ENCODE assay signal across 22 cellular contexts in genomic region chr5:16897800-16898199, GRCh38. TPM values are rescaled to one million over a fixed set of nuclear protein-coding genes. Genes with fewer than 3 reads are reported as not detected.
DNase-seq lines count a peak whose midpoint lies in the region; ATAC-seq and TF ChIP-seq lines count a peak whose summit lies in the region.
"Had no signal": no experiment of that assay in that cellular context is flagged by ENCODE, and none has a peak within 500 bp of the region (broad histone marks: within the 10 kb centered on the region; RNA-seq: fewer than 3 reads in every experiment).

No MANE protein-coding gene starts in this region.

- H4K20me1 ChIP-seq in PC-9 (ENCODE audit: insufficient read depth) = no peaks in the 10 kb centered on the region

- peaks cover 35% of the 10 kb centered on the region for H3F3A ChIP-seq in PC-9 (ENCODE audit: insufficient read depth, low read depth)

- no peaks in the 10 kb centered on the region for H3K36me3 Mint-ChIP-seq in nephron progenitor cell (ENCODE audit: low read depth)
- H3K36me3 Mint-ChIP-seq in activated T-helper 2 cell treated with anti-CD3 and anti-CD28 coated beads, Interferon-gamma antibody, Interleukin-2, Interleukin-4, amounts not matched to agents 10 μg/mL and 5 μg/mL and 100 μg/mL, durations not matched to agents 14 hours and 24 hours and 36 hours (ENCODE audit: low read depth) = no peaks in the 10 kb centered on the region
- H3K36me3 Mint-ChIP-seq: CD4-positive, alpha-beta memory T cell; natural killer cell treated with Interleukin-12 subunit alpha and Interleukin-12 subunit beta and Interleukin-15 and Interleukin-18, amount 100 ng/mL, for 72 hours had no signal

- H3K9me3 ChIP-seq in AG04450 (ENCODE audit: control insufficient read depth, insufficient read depth, low read length) (no peaks in the 10 kb centered on the region; the same call in 1 of the 2 replicates), PC-9 (ENCODE audit: insufficient read depth, low read depth) (no peaks in the 10 kb centered on the region)
- H3K9me3 ChIP-seq: heart right ventricle, spleen had no signal

- TF ChIP-seq CTCF in AG04450 (IDR thresholded peaks at IDR 0.05; ENCODE audit: low read depth, low read length) (no peak), PC-9 (conservative IDR thresholded peaks at IDR 0.05) (no peak), nephron progenitor cell (IDR thresholded peaks at IDR 0.05) (no peak)

- no peaks in the 10 kb centered on the region for H3K9me3 Mint-ChIP-seq in nephron progenitor cell
- H3K9me3 Mint-ChIP-seq in activated T-helper 2 cell treated with anti-CD3 and anti-CD28 coated beads, Interferon-gamma antibody, Interleukin-2, Interleukin-4, amounts not matched to agents 10 μg/mL and 5 μg/mL and 100 μg/mL, durations not matched to agents 14 hours and 24 hours and 36 hours = no peaks in the 10 kb centered on the region
- H3K9me3 Mint-ChIP-seq: activated B cell treated with CpG ODN at 0.5 μM for 24 hours; activated CD4-positive, alpha-beta memory T cell treated with anti-CD3 and anti-CD28 coated beads, Interleukin-2, amount 10 ng/mL, durations not matched to agents 7 days and 5 days; T-helper 2 cell treated with Interferon-gamma antibody and Interleukin-4, amounts not matched to agents 5 μg/mL and 100 μg/mL, for 36 hours had no signal

- peaks cover 63% of the 10 kb centered on the region for H3K4me1 ChIP-seq in PC-9 (replicated peaks; ENCODE audit: insufficient read depth)

- POLR2A ChIA-PET in AG04450 (lab: Yijun Ruan, JAX) = no interaction called here
- POLR2A ChIA-PET in PC-9 (lab: Charles Lee; ENCODE audit: unreplicated experiment) = interaction anchor here (0.6 kb wide), 1 partner anchor 42 kb away, joined by 4 read pairs; no protein-coding TSS in a partner anchor

- H3K9me2 ChIP-seq in PC-9 (ENCODE audit: insufficient read depth) = no peaks in the 10 kb centered on the region

- CTCF ChIA-PET in AG04450 (lab: Charles Lee) = no interaction called here
- CTCF ChIA-PET in PC-9 (lab: Charles Lee) = interaction anchor here (0.6 kb wide), 1 partner anchor 22 kb away, joined by 5 read pairs; no protein-coding TSS in a partner anchor

- BruUV-seq in PC-9 (replicated peaks; lab: Mats Ljungman, UMichigan) = no TSS peak

- intact Hi-C loops in PC-9 (cut with micrococcal nuclease; ENCODE audit: unreplicated experiment) = no loop called here
- intact Hi-C loops in activated T-helper 2 cell treated with anti-CD3 and anti-CD28 coated beads, Interferon-gamma antibody, Interleukin-2, Interleukin-4, amounts not matched to agents 10 μg/mL and 5 μg/mL and 100 μg/mL, durations not matched to agents 14 hours and 24 hours and 36 hours (cut with micrococcal nuclease) = no loop called here

- no peaks in the 10 kb centered on the region for H3K27me3 Mint-ChIP-seq in nephron progenitor cell (ENCODE audit: low read depth, poor library complexity)
- no peaks in the 10 kb centered on the region for H3K27me3 Mint-ChIP-seq in activated T-helper 2 cell treated with anti-CD3 and anti-CD28 coated beads, Interferon-gamma antibody, Interleukin-2, Interleukin-4, amounts not matched to agents 10 μg/mL and 5 μg/mL and 100 μg/mL, durations not matched to agents 14 hours and 24 hours and 36 hours (ENCODE audit: low read depth)
- H3K27me3 Mint-ChIP-seq: activated B cell treated with CpG ODN at 0.5 μM for 24 hours; activated CD4-positive, alpha-beta memory T cell treated with anti-CD3 and anti-CD28 coated beads, Interleukin-2, amount 10 ng/mL, durations not matched to agents 7 days and 5 days had no signal

- H2AFZ ChIP-seq in PC-9 = no peak overlapping the region

- H3K79me2 ChIP-seq in PC-9 (ENCODE audit: low read depth) = peaks cover 83% of the 10 kb centered on the region

- no peak overlapping the region for H3K4me3 ChIP-seq in AG04450 (ENCODE audit: low read depth, low read length)
- H3K4me3 ChIP-seq in PC-9 = no peak overlapping the region
- H3K4me3 ChIP-seq: heart right ventricle, spleen had no signal

- H3K4me3 Mint-ChIP-seq in nephron progenitor cell = peak overlapping the region; percentile 49
- no peak overlapping the region for H3K4me3 Mint-ChIP-seq in activated T-helper 2 cell treated with anti-CD3 and anti-CD28 coated beads, Interferon-gamma antibody, Interleukin-2, Interleukin-4, amounts not matched to agents 10 μg/mL and 5 μg/mL and 100 μg/mL, durations not matched to agents 14 hours and 24 hours and 36 hours (ENCODE audit: low read depth)
- H3K4me3 Mint-ChIP-seq: activated B cell treated with CpG ODN at 0.5 μM for 24 hours; activated CD4-positive, alpha-beta memory T cell treated with anti-CD3 and anti-CD28 coated beads, Interleukin-2, amount 10 ng/mL, durations not matched to agents 7 days and 5 days; CD4-positive, alpha-beta memory T cell; natural killer cell treated with Interleukin-12 subunit alpha and Interleukin-12 subunit beta and Interleukin-15 and Interleukin-18, amount 100 ng/mL, for 72 hours; T-helper 2 cell treated with Interferon-gamma antibody and Interleukin-4, amounts not matched to agents 5 μg/mL and 100 μg/mL, for 36 hours had no signal

- H3K27ac ChIP-seq in AG04450 (ENCODE audit: low read depth, low read length) (peak overlapping the region; percentile 33), PC-9 (peak overlapping the region; percentile 77), epithelial cell of prostate (peak overlapping the region; percentile 71)
- H3K27ac ChIP-seq: heart right ventricle, spleen had no signal

- DNase-seq in AG04450 (ENCODE audit: low read depth, low spot score) (no peak), PC-9 (no peak), epithelial cell of prostate (ENCODE audit: low read depth, low spot score) (no peak), nephron progenitor cell (no peak), NCI-H1048 (lab: John Stamatoyannopoulos, UW) (no peak), NCI-H1694 (lab: John Stamatoyannopoulos, UW) (no peak)
- no peak for DNase-seq in activated T-helper 2 cell treated with anti-CD3 and anti-CD28 coated beads, Interferon-gamma antibody, Interleukin-2, Interleukin-4, amounts not matched to agents 10 μg/mL and 5 μg/mL and 100 μg/mL, durations not matched to agents 14 hours and 24 hours and 36 hours (ENCODE audit: low spot score)
- DNase-seq: activated B cell treated with CpG ODN at 0.5 μM for 24 hours; activated CD4-positive, alpha-beta memory T cell treated with anti-CD3 and anti-CD28 coated beads, Interleukin-2, amount 10 ng/mL, durations not matched to agents 7 days and 5 days; activated naive CD4-positive, alpha-beta T cell treated with Interleukin-2 at 50 U/mL for 16 hours; CD4-positive, alpha-beta memory T cell; effector CD8-positive, alpha-beta T cell; heart right ventricle; KBM-7; mammary epithelial cell; NCI-H524; SHP77 treated with DMSO at 0.1 percent for 48 hours; spleen; stimulated activated CD4-positive, alpha-beta T cell treated with anti-CD3 and anti-CD28 coated beads, Interleukin-4, amount 100 ng/mL, for 4 hours had no signal

- peak overlapping the region; percentile 92 for H3K27ac Mint-ChIP-seq in nephron progenitor cell
- no peak overlapping the region for H3K27ac Mint-ChIP-seq in activated T-helper 2 cell treated with anti-CD3 and anti-CD28 coated beads, Interferon-gamma antibody, Interleukin-2, Interleukin-4, amounts not matched to agents 10 μg/mL and 5 μg/mL and 100 μg/mL, durations not matched to agents 14 hours and 24 hours and 36 hours
- H3K27ac Mint-ChIP-seq: activated B cell treated with CpG ODN at 0.5 μM for 24 hours; activated CD4-positive, alpha-beta memory T cell treated with anti-CD3 and anti-CD28 coated beads, Interleukin-2, amount 10 ng/mL, durations not matched to agents 7 days and 5 days; CD4-positive, alpha-beta memory T cell; natural killer cell treated with Interleukin-12 subunit alpha and Interleukin-12 subunit beta and Interleukin-15 and Interleukin-18, amount 100 ng/mL, for 72 hours; T-helper 2 cell treated with Interferon-gamma antibody and Interleukin-4, amounts not matched to agents 5 μg/mL and 100 μg/mL, for 36 hours had no signal

- peak overlapping the region; percentile 26 for H3K4me2 ChIP-seq in PC-9

- H3K4me1 Mint-ChIP-seq in nephron progenitor cell = peaks cover 86% of the 10 kb centered on the region
- H3K4me1 Mint-ChIP-seq in activated T-helper 2 cell treated with anti-CD3 and anti-CD28 coated beads, Interferon-gamma antibody, Interleukin-2, Interleukin-4, amounts not matched to agents 10 μg/mL and 5 μg/mL and 100 μg/mL, durations not matched to agents 14 hours and 24 hours and 36 hours (ENCODE audit: low read depth) = no peaks in the 10 kb centered on the region
- H3K4me1 Mint-ChIP-seq: activated B cell treated with CpG ODN at 0.5 μM for 24 hours; activated CD4-positive, alpha-beta memory T cell treated with anti-CD3 and anti-CD28 coated beads, Interleukin-2, amount 10 ng/mL, durations not matched to agents 7 days and 5 days; CD4-positive, alpha-beta memory T cell had no signal

- H3K36me3 ChIP-seq in PC-9 (ENCODE audit: low read depth) = no peaks in the 10 kb centered on the region
- H3K36me3 ChIP-seq: heart right ventricle, spleen had no signal

- ATAC-seq in HG02884 (IDR thresholded peaks at IDR 0.05; ENCODE audit: unreplicated experiment) = no peak
- ATAC-seq: heart right ventricle; natural killer cell treated with Interleukin-12 subunit alpha and Interleukin-12 subunit beta and Interleukin-15 and Interleukin-18, amount 100 ng/mL, for 72 hours had no signal

- no peaks in the 10 kb centered on the region for H3K27me3 ChIP-seq in AG04450 (ENCODE audit: control insufficient read depth, insufficient read depth, low read length)
- no peaks in the 10 kb centered on the region for H3K27me3 ChIP-seq in PC-9 (ENCODE audit: insufficient read depth, low read depth)
- H3K27me3 ChIP-seq: spleen had no signal

RNA-seq across cellular contexts. Expression of gene MYO10, which starts 38.3 kb away (rescaled TPM):
- 37.0 and 56.1 TPM in 2 replicates for polyA plus RNA-seq in AG04450 (2011; rRNA removed)
- 118 and 132 TPM in 2 replicates for polyA minus RNA-seq in AG04450 (2011; rRNA and poly(A)+ RNA removed)
- 92.8 and 116 TPM in 2 replicates for total RNA-seq in PC-9 (2021)
- total RNA-seq in activated T-helper 2 cell treated with anti-CD3 and anti-CD28 coated beads, Interferon-gamma antibody, Interleukin-2, Interleukin-4, amounts not matched to agents 10 μg/mL and 5 μg/mL and 100 μg/mL, durations not matched to agents 14 hours and 24 hours and 36 hours = 1.0 and 1.2 TPM in 2 replicates
- total RNA-seq: natural killer cell treated with Interleukin-12 subunit alpha and Interleukin-12 subunit beta and Interleukin-15 and Interleukin-18, amount 100 ng/mL, for 72 hours had no signal

Comparison
In these comparisons a context has a peak if more than half of its experiments do, and no peak if none do; other contexts are left out.
1. RNA of gene MYO10, which starts 38.3 kb away (total RNA-seq): 92.8 to 116 TPM in PC-9; 1.0 to 1.2 TPM in activated T-helper 2 cell treated with anti-CD3 and anti-CD28 coated beads, Interferon-gamma antibody, Interleukin-2, Interleukin-4, amounts not matched to agents 10 μg/mL and 5 μg/mL and 100 μg/mL, durations not matched to agents 14 hours and 24 hours and 36 hours; every median in the first group is over 10 times any median in the second.
2. Peak in every context shown above with its lines, with median percentiles within 50 percentile points of each other: H3K27ac ChIP-seq.